Comparison of ENCODE assay signal across 14 cellular contexts in the genomic region with DNA sequence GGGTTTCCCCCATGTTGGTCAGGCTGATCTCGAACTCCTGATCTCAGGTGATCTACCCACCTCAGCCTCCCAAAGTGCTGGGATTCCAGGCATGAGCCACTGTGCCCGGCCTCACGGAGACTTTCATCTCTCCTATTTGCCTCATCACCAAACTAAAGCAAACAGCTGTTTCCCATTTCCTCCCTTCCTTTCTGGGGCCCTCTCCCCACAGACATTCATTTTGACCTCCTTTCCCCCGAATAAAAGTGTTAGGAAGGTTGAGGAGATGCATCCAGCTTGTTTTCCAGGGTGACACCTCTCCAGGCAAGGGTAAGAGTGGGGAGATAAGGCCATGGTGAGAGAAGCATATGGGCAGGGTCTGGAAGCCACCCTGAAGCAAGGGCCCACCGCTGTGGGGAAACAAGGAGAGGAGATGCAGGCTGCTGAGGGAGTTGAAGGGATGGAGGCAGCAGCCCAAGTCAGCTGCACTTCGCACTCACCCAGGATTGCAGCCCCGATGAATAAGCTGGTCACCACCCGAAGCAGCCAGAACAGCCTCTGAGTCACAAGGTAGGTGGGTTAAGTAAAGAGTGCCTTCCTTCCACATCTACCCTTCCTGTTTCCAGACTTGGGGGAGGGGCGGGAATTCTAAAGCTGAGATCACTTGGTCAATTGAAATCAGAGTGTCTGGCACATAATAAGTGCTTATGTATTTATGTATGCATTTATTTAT. TPM values are rescaled to one million over a fixed set of nuclear protein-coding genes. Genes with fewer than 3 reads are reported as not detected.
DNase-seq lines count a peak whose midpoint lies in the region; ATAC-seq and TF ChIP-seq lines count a peak whose summit lies in the region.
"Had no signal": no experiment of that assay in that cellular context is flagged by ENCODE, and none has a peak within 500 bp of the region (broad histone marks: within the 10 kb centered on the region; RNA-seq: fewer than 3 reads in every experiment).

No MANE protein-coding gene starts in this region.

- ATAC-seq in HG02852 (IDR thresholded peaks at IDR 0.05; ENCODE audit: unreplicated experiment), result no peak

- H3K36me3 ChIP-seq in smooth muscle cell (ENCODE audit: low read depth), result no peaks in the 10 kb centered on the region
- H3K36me3 ChIP-seq: SJSA1 had no signal

- no peaks in the 10 kb centered on the region for H3K4me1 ChIP-seq in smooth muscle cell (ENCODE audit: low read depth)

- no peak for TF ChIP-seq CTCF in fibroblast of the aortic adventitia (IDR thresholded peaks at IDR 0.05; ENCODE audit: insufficient read depth, low read length)
- TF ChIP-seq CTCF in smooth muscle cell (IDR thresholded peaks at IDR 0.05; ENCODE audit: borderline replicate concordance, insufficient read depth, poor library complexity, severe bottlenecking), result no peak

- DNase-seq in H4 (ENCODE audit: low spot score) (peak; percentile 56), SW480 (ENCODE audit: low spot score) (peak; percentile 13), fibroblast of the aortic adventitia (ENCODE audit: low read depth) (peak; percentile 82), smooth muscle cell (lab: John Stamatoyannopoulos, UW; ENCODE audit: unreplicated experiment) (no peak), NCI-H524 treated with DMSO at 0.1 percent for 48 hours (lab: John Stamatoyannopoulos, UW) (no peak), cerebellar cortex (ENCODE audit: low spot score) (no peak)
- DNase-seq: activated CD4-positive, alpha-beta T cell treated with anti-CD3 and anti-CD28 coated beads for 4 hours; GF-D8; NCI-H2081 treated with DMSO at 0.1 percent for 48 hours had no signal

- no peaks in the 10 kb centered on the region for H3F3A ChIP-seq in smooth muscle cell (ENCODE audit: low read depth)

- H3K79me2 ChIP-seq in smooth muscle cell (ENCODE audit: low read depth), result no peaks in the 10 kb centered on the region

- H3K4me3 ChIP-seq in fibroblast of the aortic adventitia (ENCODE audit: low read depth, low read length) (no peak overlapping the region), smooth muscle cell (no peak overlapping the region)
- H3K4me3 ChIP-seq: SJSA1 had no signal

- H3K27ac ChIP-seq in smooth muscle cell (ENCODE audit: low read depth), result peak overlapping the region; percentile 2
- H3K27ac ChIP-seq: SJSA1 had no signal

- 50% methylated on average over 9 of the region's 9 CpGs for WGBS in smooth muscle cell (ENCODE audit: low lambda C conversion rate)

- H4K20me1 ChIP-seq in smooth muscle cell (ENCODE audit: low read depth), result no peaks in the 10 kb centered on the region

- peak overlapping the region; percentile 26 for H3K4me2 ChIP-seq in smooth muscle cell

- no peaks in the 10 kb centered on the region for H3K9me3 ChIP-seq in smooth muscle cell (replicated peaks; ENCODE audit: low read depth)
- H3K9me3 ChIP-seq: SJSA1 had no signal

- no peak overlapping the region for H3K9ac ChIP-seq in smooth muscle cell (ENCODE audit: low read depth)

- peaks cover 35% of the 10 kb centered on the region for H3K27me3 ChIP-seq in smooth muscle cell (ENCODE audit: low read depth)

- no peak overlapping the region for H2AFZ ChIP-seq in smooth muscle cell (ENCODE audit: low read depth)

RNA-seq across cellular contexts. Expression of gene DUOXA2, which starts 7.7 kb away (rescaled TPM):
- total RNA-seq in H4 (2014; rRNA removed; shearing (Covaris generic)), result not detected in 2 replicates
- not detected in 2 replicates for total RNA-seq in fibroblast of the aortic adventitia (ENCODE audit: low replicate concordance)
- total RNA-seq in smooth muscle cell, result not detected in 2 replicates
- 0.24 TPM in 1 of 2 replicates, not detected in the other for polyA plus RNA-seq in smooth muscle cell
- total RNA-seq: H1, lung microvascular endothelial cell, pulmonary artery endothelial cell, SJSA1 had no signal

RNA-seq across cellular contexts. Expression of gene DUOXA1, which starts 7.8 kb away (rescaled TPM):
- not detected in 2 replicates for total RNA-seq in H4 (2014; rRNA removed; shearing (Covaris generic))
- 0.36 TPM in 1 of 2 replicates, not detected in the other for total RNA-seq in fibroblast of the aortic adventitia (ENCODE audit: low replicate concordance)
- 6.0 and 7.6 TPM in 2 replicates for total RNA-seq in smooth muscle cell
- polyA plus RNA-seq in smooth muscle cell, result 2.8 and 7.9 TPM in 2 replicates
- total RNA-seq: H1, lung microvascular endothelial cell, pulmonary artery endothelial cell, SJSA1 had no signal

RNA-seq across cellular contexts. Expression of gene DUOX2, which starts 7.9 kb away (rescaled TPM):
- 0.04 TPM in 1 of 2 replicates, not detected in the other for total RNA-seq in H4 (2014; rRNA removed; shearing (Covaris generic))
- total RNA-seq in fibroblast of the aortic adventitia (ENCODE audit: low replicate concordance), result not detected in 2 replicates
- total RNA-seq in smooth muscle cell, result 0.36 and 1.4 TPM in 2 replicates
- polyA plus RNA-seq in smooth muscle cell, result 0.34 and 1.2 TPM in 2 replicates
- total RNA-seq: H1, lung microvascular endothelial cell, pulmonary artery endothelial cell, SJSA1 had no signal

RNA-seq across cellular contexts. Expression of gene DUOX1, which starts 7.9 kb away (rescaled TPM):
- total RNA-seq in H4 (2014; rRNA removed; shearing (Covaris generic)), result not detected in 2 replicates
- total RNA-seq in fibroblast of the aortic adventitia (ENCODE audit: low replicate concordance), result not detected in 2 replicates
- 3.5 and 4.4 TPM in 2 replicates for total RNA-seq in smooth muscle cell
- polyA plus RNA-seq in smooth muscle cell, result 5.8 and 13.8 TPM in 2 replicates
- total RNA-seq: lung microvascular endothelial cell, pulmonary artery endothelial cell, SJSA1 had no signal

Comparison
In these comparisons a context has a peak if more than half of its experiments do, and no peak if none do; other contexts are left out.
1. DNase-seq: peak in H4 (single experiment), SW480 (single experiment) and fibroblast of the aortic adventitia (single experiment); none in smooth muscle cell (single experiment), NCI-H524 treated with DMSO at 0.1 percent for 48 hours (single experiment) and cerebellar cortex (single experiment).